12 cellular contexts compared by ENCODE assay signal in genomic region chr9:110116543-110116885, GRCh38.
A peak's percentile ranks its signal among the peaks of the same experiment; 100 is the strongest.
DNase-seq lines count a peak whose midpoint lies in the region; ATAC-seq, FAIRE-seq and TF ChIP-seq lines count a peak whose summit lies in the region.
"Had no signal": no experiment of that assay in that cellular context is flagged by ENCODE, and none has a peak within 500 bp of the region (broad histone marks: within the 10 kb centered on the region; RNA-seq: fewer than 3 reads in every experiment).

No MANE protein-coding gene starts in this region.

- H3K9me3 ChIP-seq in gastroesophageal sphincter, result no peaks in the 10 kb centered on the region
- no peaks in the 10 kb centered on the region for H3K9me3 ChIP-seq in BE2C
- H3K9me3 ChIP-seq: right lobe of liver had no signal

- ATAC-seq in gastroesophageal sphincter, result peak; percentile 44

- H3K27me3 ChIP-seq in gastroesophageal sphincter (no peaks in the 10 kb centered on the region), BE2C (no peaks in the 10 kb centered on the region)
- H3K27me3 ChIP-seq: right lobe of liver had no signal

- in situ Hi-C loops in GM13976 (cut with MboI; ENCODE audit: low sequenced_read_pairs, unreplicated experiment), result no loop called here

- DNase-seq in GM13976 (ENCODE audit: low spot score) (peak; percentile 36), RCC 7860 (ENCODE audit: low spot score) (peak; percentile 58), skeletal muscle cell (ENCODE audit: low read depth) (peak; percentile 99), BE2C (no peak), DMS53 treated with DMSO at 0.1 percent for 48 hours (lab: John Stamatoyannopoulos, UW; ENCODE audit: unreplicated experiment) (no peak), NCI-H2081 (lab: John Stamatoyannopoulos, UW) (no peak)
- DNase-seq in T-helper 2 cell treated with Interferon-gamma antibody and Interleukin-4, amounts not matched to agents 5 μg/mL and 100 μg/mL, for 36 hours (ENCODE audit: low spot score), result no peak
- DNase-seq: activated T-cell treated with anti-CD3 and anti-CD28 coated beads for 4 hours, NCI-H748 treated with DMSO at 0.1 percent for 48 hours, right lobe of liver had no signal

- H3K4me1 ChIP-seq in gastroesophageal sphincter, result peaks cover 0 to 28% (median 13%) of the 10 kb centered on the region in 3 donors
- no peaks in the 10 kb centered on the region for H3K4me1 ChIP-seq in BE2C

- WGBS in gastroesophageal sphincter (ENCODE audit: low coverage in 1 of 2), 2 donors, result 72 to 90% methylated on average over 2 to 3 of the region's 3 CpGs

- H3K4me3 ChIP-seq in gastroesophageal sphincter (no peak overlapping the region), skeletal muscle cell (ENCODE audit: low read depth, low read length) (no peak overlapping the region), BE2C (ENCODE audit: low read depth, low read length) (no peak overlapping the region)
- H3K4me3 ChIP-seq: right lobe of liver had no signal

- no peak for TF ChIP-seq EP300 in gastroesophageal sphincter (IDR thresholded peaks at IDR 0.05)

- H3K36me3 ChIP-seq in gastroesophageal sphincter (no peaks in the 10 kb centered on the region), BE2C (no peaks in the 10 kb centered on the region)
- H3K36me3 ChIP-seq: right lobe of liver had no signal

- peak; percentile 44 for FAIRE-seq in RCC 7860 (lab: Jason Lieb, UNC)

- H3K9me3 Mint-ChIP-seq in T-helper 2 cell treated with Interferon-gamma antibody and Interleukin-4, amounts not matched to agents 5 μg/mL and 100 μg/mL, for 36 hours, result no peaks in the 10 kb centered on the region
- H3K9me3 Mint-ChIP-seq: dendritic cell treated with granulocyte-macrophage colony-stimulating factor and Interleukin-4, amounts not matched to agents 40 ng/mL and 50 ng/mL, for 4 days had no signal

- TF ChIP-seq CTCF in GM13976 (IDR thresholded peaks at IDR 0.05; ENCODE audit: borderline replicate concordance, control extremely low read depth, extremely low read depth, insufficient read depth, missing control alignments) (no peak), gastroesophageal sphincter (IDR thresholded peaks at IDR 0.05) (no peak), BE2C (IDR thresholded peaks at IDR 0.05; ENCODE audit: low read depth, low read length) (no peak)

- no peaks in the 10 kb centered on the region for H3K27me3 Mint-ChIP-seq in T-helper 2 cell treated with Interferon-gamma antibody and Interleukin-4, amounts not matched to agents 5 μg/mL and 100 μg/mL, for 36 hours (ENCODE audit: low read depth)
- H3K27me3 Mint-ChIP-seq: dendritic cell treated with granulocyte-macrophage colony-stimulating factor and Interleukin-4, amounts not matched to agents 40 ng/mL and 50 ng/mL, for 4 days had no signal

- H3K36me3 Mint-ChIP-seq in T-helper 2 cell treated with Interferon-gamma antibody and Interleukin-4, amounts not matched to agents 5 μg/mL and 100 μg/mL, for 36 hours (ENCODE audit: low read depth), result peaks cover 9% of the 10 kb centered on the region

- H3K4me3 Mint-ChIP-seq in T-helper 2 cell treated with Interferon-gamma antibody and Interleukin-4, amounts not matched to agents 5 μg/mL and 100 μg/mL, for 36 hours, result no peak overlapping the region
- H3K4me3 Mint-ChIP-seq: dendritic cell treated with granulocyte-macrophage colony-stimulating factor and Interleukin-4, amounts not matched to agents 40 ng/mL and 50 ng/mL, for 4 days had no signal

- no peak for TF ChIP-seq POLR2A in gastroesophageal sphincter (IDR thresholded peaks at IDR 0.05)

- no peak overlapping the region for H3K27ac Mint-ChIP-seq in T-helper 2 cell treated with Interferon-gamma antibody and Interleukin-4, amounts not matched to agents 5 μg/mL and 100 μg/mL, for 36 hours
- H3K27ac Mint-ChIP-seq: dendritic cell treated with granulocyte-macrophage colony-stimulating factor and Interleukin-4, amounts not matched to agents 40 ng/mL and 50 ng/mL, for 4 days had no signal

- H3K4me1 Mint-ChIP-seq in T-helper 2 cell treated with Interferon-gamma antibody and Interleukin-4, amounts not matched to agents 5 μg/mL and 100 μg/mL, for 36 hours (ENCODE audit: low read depth), result peaks cover 12% of the 10 kb centered on the region

- H3K27ac ChIP-seq in gastroesophageal sphincter, result no peak overlapping the region

Comparison
In these comparisons a context has a peak if more than half of its experiments do, and no peak if none do; other contexts are left out.
1. DNase-seq: peak in GM13976 (single experiment), RCC 7860 (single experiment) and skeletal muscle cell (single experiment); none in BE2C (single experiment), DMS53 treated with DMSO at 0.1 percent for 48 hours (single experiment), T-helper 2 cell treated with Interferon-gamma antibody and Interleukin-4, amounts not matched to agents 5 μg/mL and 100 μg/mL, for 36 hours (single experiment) and NCI-H2081 (0 of 2).